ENCODE assay signal across 30 cellular contexts in the genomic region with DNA sequence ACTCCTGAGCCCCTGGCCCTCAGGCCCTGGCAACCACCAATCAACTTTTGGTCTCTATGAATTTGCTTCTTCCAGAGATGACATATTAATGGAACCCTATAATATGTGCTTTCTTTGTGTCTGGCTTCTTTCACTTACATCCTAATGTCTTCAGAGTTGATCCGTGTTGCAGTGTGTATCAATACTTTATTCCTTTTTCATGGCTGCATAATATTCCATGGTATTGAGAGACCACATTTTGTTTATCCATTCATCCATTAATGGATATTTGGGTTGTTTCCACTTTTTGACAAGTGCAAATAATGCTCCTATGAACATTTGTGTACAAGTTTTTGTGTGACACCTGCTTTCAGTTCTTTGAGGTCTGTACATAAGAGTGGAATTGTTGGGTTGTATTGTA. TPM values are rescaled to one million over a fixed set of nuclear protein-coding genes. Genes with fewer than 3 reads are reported as not detected.
"Had no signal": no experiment of that assay in that cellular context is flagged by ENCODE, and none has a peak within 500 bp of the region (broad histone marks: within the 10 kb centered on the region; RNA-seq: fewer than 3 reads in every experiment).

No MANE protein-coding gene starts in this region.

- H3K27me3 ChIP-seq: ovary, right atrium auricular region, right lobe of liver, upper lobe of right lung, uterus had no signal

- H3K4me3 Mint-ChIP-seq: immature natural killer cell; naive thymus-derived CD8-positive, alpha-beta T cell; nephron; neural crest cell; stimulated activated effector memory CD8-positive, alpha-beta T cell treated with anti-CD3 and anti-CD28 coated beads, Interleukin-12 subunit alpha, Interleukin-12 subunit beta, amount 100 ng/mL, for 72 hours; stimulated activated naive CD8-positive, alpha-beta T cell treated with anti-CD3 and anti-CD28 coated beads, Interleukin-15, Interleukin-2, amounts not matched to agents 100 ng/mL and 50 ng/mL, for 24 hours had no signal

- H3K27ac ChIP-seq: left lung, lower lobe of right lung, neutrophil, ovary, right atrium auricular region, right lobe of liver, suprapubic skin, thoracic aorta, tibial artery, upper lobe of right lung, uterus had no signal

- H3K27ac Mint-ChIP-seq: immature natural killer cell; nephron; progenitor cell of endocrine pancreas; stimulated activated effector memory CD8-positive, alpha-beta T cell treated with anti-CD3 and anti-CD28 coated beads, Interleukin-12 subunit alpha, Interleukin-12 subunit beta, amount 100 ng/mL, for 72 hours; stimulated activated naive CD8-positive, alpha-beta T cell treated with anti-CD3 and anti-CD28 coated beads, Interleukin-15, Interleukin-2, amounts not matched to agents 100 ng/mL and 50 ng/mL, for 24 hours had no signal

- H3K4me3 ChIP-seq: left lung, lower lobe of right lung, ovary, right atrium auricular region, right lobe of liver, suprapubic skin, thoracic aorta, tibial artery, upper lobe of right lung, uterus had no signal

- H3K4me1 Mint-ChIP-seq: immature natural killer cell; nephron; neural crest cell; stimulated activated effector memory CD8-positive, alpha-beta T cell treated with anti-CD3 and anti-CD28 coated beads, Interleukin-12 subunit alpha, Interleukin-12 subunit beta, amount 100 ng/mL, for 72 hours had no signal

- ATAC-seq: left colon; left lung; lower lobe of right lung; naive thymus-derived CD8-positive, alpha-beta T cell; right lobe of liver; stimulated activated effector memory CD8-positive, alpha-beta T cell treated with anti-CD3 and anti-CD28 coated beads, Interleukin-12 subunit alpha, Interleukin-12 subunit beta, amount 100 ng/mL, for 72 hours; upper lobe of right lung had no signal

- H3K9me3 ChIP-seq: lower lobe of right lung, neutrophil, ovary, right lobe of liver, suprapubic skin, thoracic aorta, upper lobe of right lung, uterus had no signal

- DNase-seq: hypothalamus; immature natural killer cell; kidney; left colon; lower lobe of right lung; mammary epithelial cell; mesenchymal stem cell; occipital lobe; ovary; right lobe of liver; stimulated activated CD4-positive, alpha-beta T cell treated with anti-CD3 and anti-CD28 coated beads, Interleukin-12 subunit alpha, Interleukin-12 subunit beta, amount 100 ng/mL, for 4 hours; stimulated activated CD4-positive, alpha-beta T cell treated with anti-CD3 and anti-CD28 coated beads, Interleukin-15, amount 100 ng/mL, for 24 hours; stimulated activated CD4-positive, alpha-beta T cell treated with anti-CD3 and anti-CD28 coated beads, Interleukin-4, amount 100 ng/mL, for 24 hours; stimulated activated naive CD4-positive, alpha-beta T cell; tibial artery; trophoblast cell; upper lobe of right lung; uterus had no signal

- FAIRE-seq: islet of Langerhans, kidney had no signal

- H3K4me1 ChIP-seq: left lung, lower lobe of right lung, right atrium auricular region, right lobe of liver, suprapubic skin, tibial artery, upper lobe of right lung, uterus had no signal

- H3K36me3 ChIP-seq: left lung, lower lobe of right lung, neutrophil, ovary, right atrium auricular region, right lobe of liver, suprapubic skin, thoracic aorta, tibial artery, upper lobe of right lung, uterus had no signal

- H3K36me3 Mint-ChIP-seq: immature natural killer cell; naive thymus-derived CD8-positive, alpha-beta T cell; stimulated activated effector memory CD8-positive, alpha-beta T cell treated with anti-CD3 and anti-CD28 coated beads, Interleukin-12 subunit alpha, Interleukin-12 subunit beta, amount 100 ng/mL, for 72 hours had no signal

RNA-seq across cellular contexts. Expression of gene ELFN1, which starts 43.3 kb away (rescaled TPM):
- total RNA-seq: naive thymus-derived CD8-positive, alpha-beta T cell had no signal
- polyA plus RNA-seq: naive thymus-derived CD8-positive, alpha-beta T cell had no signal
